23 cellular contexts compared by ENCODE assay signal in genomic region chr11:26743622-26744021, GRCh38. TPM values are rescaled to one million over a fixed set of nuclear protein-coding genes. Genes with fewer than 3 reads are reported as not detected.
DNase-seq lines count a peak whose midpoint lies in the region; ATAC-seq and TF ChIP-seq lines count a peak whose summit lies in the region.
"Had no signal": no experiment of that assay in that cellular context is flagged by ENCODE, and none has a peak within 500 bp of the region (broad histone marks: within the 10 kb centered on the region; RNA-seq: fewer than 3 reads in every experiment).

No MANE protein-coding gene starts in this region.

- DNase-seq in iris pigment epithelial cell (ENCODE audit: low read depth): peak; percentile 13
- DNase-seq in sigmoid colon: no peak
- no peak for DNase-seq in H7
- DNase-seq in stimulated activated CD4-positive, alpha-beta T cell treated with anti-CD3 and anti-CD28 coated beads, Interleukin-12 subunit alpha, Interleukin-12 subunit beta, amount 100 ng/mL, for 4 hours: no peak
- DNase-seq: activated CD4-positive, CD25-positive, alpha-beta regulatory T cell; adrenal gland; Caco-2; dorsolateral prefrontal cortex; EL; GOT3; NCI-H1694 treated with DMSO at 0.1 percent for 48 hours; NCI-H446; stimulated activated naive CD4-positive, alpha-beta T cell treated with Interleukin-2 at 50 U/mL for 16 hours; upper lobe of left lung had no signal

- no peak overlapping the region for H3K27ac ChIP-seq in sigmoid colon
- H3K27ac ChIP-seq: adrenal gland, dorsolateral prefrontal cortex, gastroesophageal sphincter, upper lobe of left lung had no signal

- H3K36me3 ChIP-seq in sigmoid colon: no peaks in the 10 kb centered on the region
- no peaks in the 10 kb centered on the region for H3K36me3 ChIP-seq in H7 (replicated peaks; ENCODE audit: control insufficient read depth, insufficient read depth, low read length)
- H3K36me3 ChIP-seq: adrenal gland, gastroesophageal sphincter, upper lobe of left lung had no signal

- no peaks in the 10 kb centered on the region for H3K9me3 ChIP-seq in sigmoid colon
- H3K9me3 ChIP-seq: adrenal gland, Caco-2, gastroesophageal sphincter, upper lobe of left lung had no signal

- TF ChIP-seq CTCF in sigmoid colon (IDR thresholded peaks at IDR 0.05): no peak

- peak; percentile 91 for ATAC-seq in GM19025 (IDR thresholded peaks at IDR 0.05; ENCODE audit: low read depth, unreplicated experiment)
- peak; percentile 74 for ATAC-seq in HG02642 (IDR thresholded peaks at IDR 0.05; ENCODE audit: poor library complexity, unreplicated experiment)
- ATAC-seq in HG03135 (IDR thresholded peaks at IDR 0.05; ENCODE audit: unreplicated experiment): peak; percentile 71
- no peak for ATAC-seq in GM18873 (IDR thresholded peaks at IDR 0.05; ENCODE audit: low FRiP score, unreplicated experiment)
- ATAC-seq: activated T-helper 17 cell treated with anti-CD3 and anti-CD28 coated beads, Interleukin-2, amount 50 U/mL, for 72 hours; gastroesophageal sphincter; HepG2 had no signal

- no peak for TF ChIP-seq EP300 in sigmoid colon (IDR thresholded peaks at IDR 0.05)

- TF ChIP-seq POLR2A in sigmoid colon (IDR thresholded peaks at IDR 0.05): no peak

- no peaks in the 10 kb centered on the region for H3K27me3 ChIP-seq in sigmoid colon
- H3K27me3 ChIP-seq in H7 (ENCODE audit: control insufficient read depth, insufficient read depth, low read length): no peaks in the 10 kb centered on the region
- H3K27me3 ChIP-seq: adrenal gland, dorsolateral prefrontal cortex, gastroesophageal sphincter, upper lobe of left lung had no signal

- H3K4me3 ChIP-seq in sigmoid colon: no peak overlapping the region
- H3K4me3 ChIP-seq in H7 (ENCODE audit: insufficient read depth, low read depth, low read length): no peak overlapping the region
- H3K4me3 ChIP-seq: adrenal gland, dorsolateral prefrontal cortex, gastroesophageal sphincter, upper lobe of left lung had no signal

- intact Hi-C loops in sigmoid colon (cut with DNase I): no loop called here

- peaks cover 0 to 5% (median 2%) of the 10 kb centered on the region in 4 donors for H3K4me1 ChIP-seq in sigmoid colon
- H3K4me1 ChIP-seq: adrenal gland, Caco-2, gastroesophageal sphincter, upper lobe of left lung had no signal

RNA-seq across cellular contexts. Expression of gene SLC5A12, which starts 21.8 kb away (rescaled TPM):
- total RNA-seq in sigmoid colon: under 1 TPM in 1 of 4 donors, not detected in 3; under 0.01 TPM
- polyA plus RNA-seq in sigmoid colon: under 1 TPM; under 0.01 to 0.23 (median 0.07) TPM
- total RNA-seq in H7 (2014; rRNA removed; shearing (Covaris generic)): 2.3 and 3.1 TPM in 2 replicates
- total RNA-seq: activated CD8-positive, alpha-beta memory T cell treated with anti-CD3 and anti-CD28 coated beads for 36 hours; activated T-helper 17 cell treated with anti-CD3 and anti-CD28 coated beads, Interleukin-2, amount 50 U/mL, for 72 hours; gastroesophageal sphincter; HepG2; mononuclear cell; upper lobe of left lung had no signal
- polyA plus RNA-seq: HepG2 had no signal
